In the genomic region with DNA sequence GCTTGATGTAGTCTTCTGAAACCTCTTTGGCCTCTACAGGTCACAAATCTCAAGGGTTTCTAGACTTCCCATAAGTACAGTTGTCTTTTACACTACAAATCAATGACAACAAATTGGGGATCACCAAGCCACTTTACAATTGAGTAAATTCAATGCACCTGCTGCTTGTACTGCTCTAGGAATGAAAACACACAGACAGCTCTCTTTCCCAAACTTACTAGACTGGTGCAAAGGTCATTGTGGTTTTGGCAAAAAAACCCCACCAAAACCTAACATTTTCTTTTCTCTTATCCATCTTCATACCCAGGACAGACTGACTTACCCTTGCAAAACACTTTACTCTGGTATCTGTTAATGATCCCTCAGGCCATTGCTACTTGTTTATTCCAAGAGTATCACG, we compare ENCODE assay signal across 1 cellular context.
TF ChIP-seq lines count a peak whose summit lies in the region.

No MANE protein-coding gene starts in this region.

TF ChIP-seq in GM12891, 5 proteins besides CTCF, POLR2A, EP300 and RAD21:
- TF ChIP-seq POU2F2 (IDR thresholded peaks at IDR 0.05; ENCODE audit: low read depth, low read length) (no peak), TAF1 (IDR thresholded peaks at IDR 0.05; ENCODE audit: low read depth, low read length) (no peak), PAX5 (IDR thresholded peaks at IDR 0.05; ENCODE audit: insufficient read depth, low read length, severe bottlenecking) (no peak), SPI1 (IDR thresholded peaks at IDR 0.05; ENCODE audit: low read depth, low read length) (no peak), POLR2AphosphoS5 (IDR thresholded peaks at IDR 0.05; ENCODE audit: low read depth, low read length) (no peak)
